ENCODE assay signal across 22 cellular contexts in the genomic region with DNA sequence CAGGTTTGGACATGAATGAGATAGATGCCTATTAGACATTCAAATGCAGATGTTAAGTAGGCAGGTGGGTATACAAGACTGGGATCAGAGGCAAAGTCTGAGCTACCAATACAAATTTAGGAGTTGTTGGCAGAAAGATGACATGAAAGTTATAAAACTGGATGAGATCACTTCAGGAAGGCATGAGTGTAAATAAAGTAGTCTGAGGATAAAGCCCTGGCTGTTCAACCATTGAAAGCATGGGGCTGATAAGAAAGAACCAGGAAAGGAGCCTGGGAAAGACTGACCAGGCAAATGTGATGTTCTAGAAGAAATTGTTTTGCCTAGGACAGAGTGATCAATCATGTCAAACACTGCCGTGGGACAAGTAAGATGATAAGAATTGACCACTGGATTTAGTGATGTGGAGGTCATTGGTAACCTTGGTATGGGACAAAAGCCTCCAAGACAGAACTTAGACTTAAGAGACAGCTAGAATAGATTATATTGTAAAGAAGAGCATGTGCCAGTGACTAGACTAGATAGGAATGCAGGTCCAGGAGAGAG.
"Had no signal": no experiment of that assay in that cellular context is flagged by ENCODE, and none has a peak within 500 bp of the region (broad histone marks: within the 10 kb centered on the region; RNA-seq: fewer than 3 reads in every experiment).

No MANE protein-coding gene starts in this region.

- DNase-seq: activated CD4-positive, alpha-beta T cell treated with anti-CD3 and anti-CD28 coated beads, Interleukin-2, amount 10 ng/mL, durations not matched to agents 24 days and 14 days; activated CD8-positive, alpha-beta memory T cell treated with anti-CD3 and anti-CD28 coated beads, Interleukin-2, amount 10 ng/mL, durations not matched to agents 7 days and 5 days; activated CD8-positive, alpha-beta T cell treated with anti-CD3 and anti-CD28 coated beads for 36 hours; activated effector memory CD4-positive, alpha-beta T cell treated with anti-CD3 and anti-CD28 coated beads, Interleukin-2, amount 50 U/mL, for 16 hours; activated naive CD4-positive, alpha-beta T cell treated with anti-CD3 and anti-CD28 coated beads, Interleukin-2, amount 10 ng/mL, durations not matched to agents 7 days and 5 days; activated naive CD8-positive, alpha-beta T cell treated with anti-CD3 and anti-CD28 coated beads, Interleukin-2, amount 50 U/mL, for 24 hours; activated T-cell treated with anti-CD3 and anti-CD28 coated beads for 4 hours; anterior cingulate cortex; dermis blood vessel endothelial cell; effector memory CD4-positive, alpha-beta T cell; head of caudate nucleus; kidney; left ventricle myocardium inferior; natural killer cell; psoas muscle; stimulated activated CD4-positive, alpha-beta T cell treated with anti-CD3 and anti-CD28 coated beads, Interleukin-1b, Interleukin-23, amount 100 ng/mL, for 48 hours; stimulated activated naive CD8-positive, alpha-beta T cell treated with anti-CD3 and anti-CD28 coated beads, Interleukin-15, amount 100 ng/mL, for 72 hours; tibial artery had no signal

- ATAC-seq: activated CD4-positive, CD25-positive, alpha-beta regulatory T cell treated with anti-CD3 and anti-CD28 coated beads, Interleukin-2, amount 50 U/mL, for 24 hours; activated CD8-positive, alpha-beta memory T cell treated with anti-CD3 and anti-CD28 coated beads, Interleukin-2, amount 10 ng/mL, durations not matched to agents 7 days and 5 days; activated CD8-positive, alpha-beta T cell treated with anti-CD3 and anti-CD28 coated beads for 36 hours; activated naive CD8-positive, alpha-beta T cell treated with anti-CD3 and anti-CD28 coated beads, Interleukin-2, amount 50 U/mL, for 24 hours; esophagus mucosa; gastroesophageal sphincter; natural killer cell; psoas muscle; stimulated activated effector memory CD8-positive, alpha-beta T cell treated with anti-CD3 and anti-CD28 coated beads, Interleukin-12 subunit alpha, Interleukin-12 subunit beta, amount 100 ng/mL, for 72 hours; stimulated activated naive CD8-positive, alpha-beta T cell treated with anti-CD3 and anti-CD28 coated beads, Interleukin-15, amount 100 ng/mL, for 72 hours had no signal
